ENCODE assay signal across 17 cellular contexts in genomic region chr6:119207327-119207726, GRCh38.
DNase-seq lines count a peak whose midpoint lies in the region; ATAC-seq, FAIRE-seq and TF ChIP-seq lines count a peak whose summit lies in the region.
"Had no signal": no experiment of that assay in that cellular context is flagged by ENCODE, and none has a peak within 500 bp of the region (broad histone marks: within the 10 kb centered on the region; RNA-seq: fewer than 3 reads in every experiment).

No MANE protein-coding gene starts in this region.

- peaks cover 8% of the 10 kb centered on the region for H3K36me3 Mint-ChIP-seq in mesothelial cell of epicardium

- 0 out of 2 replicates have a peak overlapping the region, but pooled peaks have one; percentile 11 for H3K23ac ChIP-seq in IMR-90 (ENCODE audit: low read depth, low read length)

- no peaks in the 10 kb centered on the region for H3K9me3 ChIP-seq in BLaER1 treated with 17β-estradiol and CSF1 and Interleukin-3, amounts not matched to agents 10 nM and 100 nM (replicated peaks in 1 of 11)
- no peaks in the 10 kb centered on the region for H3K9me3 ChIP-seq in IMR-90 (ENCODE audit: control insufficient read depth, insufficient read depth, low read length)
- H3K9me3 ChIP-seq: BE2C had no signal

- H3K36me3 ChIP-seq in BLaER1 treated with 17β-estradiol and CSF1 and Interleukin-3, amounts not matched to agents 10 nM and 100 nM = peaks cover 0 to 20% (median 0%) of the 10 kb centered on the region in 11 experiments; a peak in 4 of 22 replicates
- H3K36me3 ChIP-seq in IMR-90 (ENCODE audit: control insufficient read depth, insufficient read depth, low read length) = peaks cover 4% of the 10 kb centered on the region; the same call in 1 of the 2 replicates

- WGBS in IMR-90 (ENCODE audit: extremely low coverage in 2 of 2, insufficient read length in 1 of 2), 2 experiments = no CpG with 5 or more reads among the region's 2 CpGs

- intact Hi-C loops in IMR-90 (cut with micrococcal nuclease) = no loop called here

- POLR2A ChIA-PET in IMR-90 (lab: Charles Lee; ENCODE audit: unreplicated experiment) = no interaction called here

- no peak overlapping the region for H3K4me3 ChIP-seq in BLaER1 treated with 17β-estradiol and CSF1 and Interleukin-3, amounts not matched to agents 10 nM and 100 nM
- no peak overlapping the region for H3K4me3 ChIP-seq in IMR-90 (ENCODE audit: insufficient read depth, low read depth, low read length)
- H3K4me3 ChIP-seq: K562 had no signal

- peaks cover 18% of the 10 kb centered on the region for H3K4me1 Mint-ChIP-seq in mesothelial cell of epicardium
- H3K4me1 Mint-ChIP-seq: H9 had no signal

- no peak overlapping the region for H2BK120ac ChIP-seq in IMR-90 (ENCODE audit: low read depth, low read length)

- H2BK20ac ChIP-seq in IMR-90 (ENCODE audit: low read depth, low read length) = no peak overlapping the region

- no peak overlapping the region for H4K91ac ChIP-seq in IMR-90 (ENCODE audit: insufficient read depth, low read depth, low read length)

- no peak overlapping the region for H4K8ac ChIP-seq in IMR-90 (ENCODE audit: low read depth in 2 of 2, low read length in 2 of 2)

- H3K27ac ChIP-seq in BLaER1 treated with 17β-estradiol and CSF1 and Interleukin-3, amounts not matched to agents 10 nM and 100 nM = no peak overlapping the region
- H3K27ac ChIP-seq in IMR-90 (ENCODE audit: insufficient read depth, low read length) = no peak overlapping the region
- H3K27ac ChIP-seq: C4-2B had no signal

- H2AK9ac ChIP-seq in IMR-90 (replicated peaks; ENCODE audit: low read depth, low read length, poor library complexity) = no peak overlapping the region

- H3K9me3 Mint-ChIP-seq in mesothelial cell of epicardium = no peaks in the 10 kb centered on the region
- H3K9me3 Mint-ChIP-seq: CD4-positive, alpha-beta T cell; H9 had no signal

- CTCF ChIA-PET in IMR-90 (lab: Yijun Ruan, JAX) = no interaction called here

- ATAC-seq in IMR-90 (ENCODE audit: low read depth) (no peak), GM21526 (IDR thresholded peaks at IDR 0.05; ENCODE audit: low FRiP score, unreplicated experiment) (no peak)
- ATAC-seq: K562 had no signal

- H4K5ac ChIP-seq in IMR-90 (ENCODE audit: low read depth, low read length) = no peak overlapping the region

- no peak overlapping the region for H3K18ac ChIP-seq in IMR-90 (ENCODE audit: low read depth, low read length)

- no peak overlapping the region for H2AK5ac ChIP-seq in IMR-90 (ENCODE audit: low read depth, low read length)

- no peak for TF ChIP-seq POLR2A in GM12891 (IDR thresholded peaks at IDR 0.05; ENCODE audit: low read depth, low read length)
- TF ChIP-seq POLR2A in IMR-90 (IDR thresholded peaks at IDR 0.05; ENCODE audit: low read depth, low read length) = no peak

- in situ Hi-C loops in IMR-90 (cut with MboI; ENCODE audit: low sequenced_read_pairs) = no loop called here

- no TSS peak for BruUV-seq in IMR-90 (replicated peaks; lab: Mats Ljungman, UMichigan)

- H3K27ac Mint-ChIP-seq in mesothelial cell of epicardium = peak overlapping the region; percentile 17
- H3K27ac Mint-ChIP-seq: CD4-positive, alpha-beta T cell; H9 had no signal

- peak overlapping the region in 7 of 11 experiments; percentile 3 to 29 (median 18); a peak in 9 of 22 replicates for H3K4me2 ChIP-seq in BLaER1 treated with 17β-estradiol and CSF1 and Interleukin-3, amounts not matched to agents 10 nM and 100 nM
- H3K4me2 ChIP-seq in IMR-90 (ENCODE audit: low read depth, low read length) = no peak overlapping the region

- H3K56ac ChIP-seq in IMR-90 (ENCODE audit: extremely low read depth, insufficient read depth, low read length) = no peak overlapping the region

- H3K27me3 ChIP-seq in BLaER1 treated with 17β-estradiol and CSF1 and Interleukin-3, amounts not matched to agents 10 nM and 100 nM = no peaks in the 10 kb centered on the region
- H3K27me3 ChIP-seq in IMR-90 (ENCODE audit: control insufficient read depth, insufficient read depth, low read length) = no peaks in the 10 kb centered on the region
- H3K27me3 ChIP-seq: BE2C had no signal

- no peak overlapping the region for H2BK5ac ChIP-seq in IMR-90 (ENCODE audit: low read depth, low read length, poor library complexity, severe bottlenecking)

- H4K20me1 ChIP-seq in BLaER1 treated with 17β-estradiol and CSF1 and Interleukin-3, amounts not matched to agents 10 nM and 100 nM = no peaks in the 10 kb centered on the region
- H4K20me1 ChIP-seq in IMR-90 (ENCODE audit: insufficient read depth, low read length) = no peaks in the 10 kb centered on the region

- no peak overlapping the region for H3K14ac ChIP-seq in IMR-90 (replicated peaks; ENCODE audit: low read depth, low read length)

- no peak overlapping the region for H2AFZ ChIP-seq in IMR-90 (replicated peaks; ENCODE audit: low read length, poor library complexity)

- H3K4me3 Mint-ChIP-seq in mesothelial cell of epicardium = no peak overlapping the region
- H3K4me3 Mint-ChIP-seq: CD4-positive, alpha-beta T cell; H9 had no signal

- peaks cover 8 to 22% (median 17%) of the 10 kb centered on the region in 10 experiments; a peak in 17 of 20 replicates for H3K4me1 ChIP-seq in BLaER1 treated with 17β-estradiol and CSF1 and Interleukin-3, amounts not matched to agents 10 nM and 100 nM
- H3K4me1 ChIP-seq in IMR-90 (ENCODE audit: control insufficient read depth, insufficient read depth, low read length) = peaks cover 3% of the 10 kb centered on the region; the same call in 1 of the 2 replicates

- DNase-seq in GM12891 (ENCODE audit: insufficient read length, low spot score) (no peak), IMR-90 (no peak), mesothelial cell of epicardium (ENCODE audit: low spot score in 2 of 2, unreplicated experiment in 2 of 2) (no peak), SKM-1 treated with dmso at 0.1 percent for 144 hours (lab: John Stamatoyannopoulos, UW; ENCODE audit: unreplicated experiment) (no peak)
- DNase-seq: ACHN; BE2C; CD4-positive, alpha-beta T cell; DMS153; DMS79; GDM1; H9 had no signal

- dilution Hi-C loops in IMR-90 (cut with HindIII; ENCODE audit: low sequenced_read_pairs, unreplicated experiment) = no loop called here

- no peak for TF ChIP-seq RAD21 in IMR-90 (IDR thresholded peaks at IDR 0.05; ENCODE audit: low read length)

- no peaks in the 10 kb centered on the region for H3K9me1 ChIP-seq in IMR-90 (ENCODE audit: insufficient read depth, low read length)

- H3K9ac ChIP-seq in BLaER1 treated with 17β-estradiol and CSF1 and Interleukin-3, amounts not matched to agents 10 nM and 100 nM = no peak overlapping the region
- no peak overlapping the region for H3K9ac ChIP-seq in IMR-90 (ENCODE audit: low read depth, low read length)

- no peaks in the 10 kb centered on the region for H3K79me1 ChIP-seq in IMR-90 (ENCODE audit: low read depth in 1 of 2, low read length in 2 of 2)

- FAIRE-seq in GM12891 (lab: Jason Lieb, UNC) = peak; percentile 5
- FAIRE-seq: A204.1, H1, K562 had no signal

- H3K27me3 Mint-ChIP-seq in mesothelial cell of epicardium (ENCODE audit: low read depth) = no peaks in the 10 kb centered on the region
- H3K27me3 Mint-ChIP-seq: CD4-positive, alpha-beta T cell had no signal

- TF ChIP-seq CTCF in IMR-90 (conservative IDR thresholded peaks at IDR 0.05; ENCODE audit: low read depth, low read length) (no peak), mesothelial cell of epicardium (IDR thresholded peaks at IDR 0.05; ENCODE audit: unreplicated experiment) (no peak)

- H2BK15ac ChIP-seq in IMR-90 (ENCODE audit: low read depth, low read length) = no peak overlapping the region

- H3K4ac ChIP-seq in IMR-90 (ENCODE audit: low read depth, low read length) = no peak overlapping the region

TF ChIP-seq in GM12891, 5 proteins besides CTCF, POLR2A, EP300 and RAD21:
- TF ChIP-seq SPI1 (IDR thresholded peaks at IDR 0.05; ENCODE audit: low read depth, low read length) (no peak), POLR2AphosphoS5 (IDR thresholded peaks at IDR 0.05; ENCODE audit: low read depth, low read length) (no peak), TAF1 (IDR thresholded peaks at IDR 0.05; ENCODE audit: low read depth, low read length) (no peak), PAX5 (IDR thresholded peaks at IDR 0.05; ENCODE audit: insufficient read depth, low read length, severe bottlenecking) (no peak), POU2F2 (IDR thresholded peaks at IDR 0.05; ENCODE audit: low read depth, low read length) (no peak)

TF ChIP-seq in IMR-90, 13 proteins besides CTCF, POLR2A, EP300 and RAD21:
- TF ChIP-seq FOS (IDR thresholded peaks at IDR 0.05; ENCODE audit: low read depth, low read length) (no peak), RFX5 (IDR thresholded peaks at IDR 0.05; ENCODE audit: low read depth, low read length) (no peak), NFE2L2 (IDR thresholded peaks at IDR 0.05; ENCODE audit: low read depth, low read length) (no peak), MAZ (IDR thresholded peaks at IDR 0.05; ENCODE audit: borderline replicate concordance, low read depth, low read length) (no peak), USF2 (IDR thresholded peaks at IDR 0.05; ENCODE audit: low read depth, low read length) (no peak), RCOR1 (IDR thresholded peaks at IDR 0.05; ENCODE audit: insufficient replicate concordance, low read length) (no peak), CHD1 (IDR thresholded peaks at IDR 0.05; ENCODE audit: low read depth, low read length) (no peak), ELK1 (IDR thresholded peaks at IDR 0.05; ENCODE audit: borderline replicate concordance, low read depth, low read length) (no peak), BHLHE40 (IDR thresholded peaks at IDR 0.05; ENCODE audit: low read depth, low read length) (no peak), CEBPB (IDR thresholded peaks at IDR 0.05; ENCODE audit: low read depth, low read length) (no peak), MAFK (IDR thresholded peaks at IDR 0.05; ENCODE audit: low read depth, low read length) (no peak), SMC3 (IDR thresholded peaks at IDR 0.05; ENCODE audit: low read depth, low read length) (no peak), MXI1 (IDR thresholded peaks at IDR 0.05; ENCODE audit: borderline replicate concordance, low read depth, low read length) (no peak)
